ENCODE assay signal across 3 cellular contexts in the genomic region with DNA sequence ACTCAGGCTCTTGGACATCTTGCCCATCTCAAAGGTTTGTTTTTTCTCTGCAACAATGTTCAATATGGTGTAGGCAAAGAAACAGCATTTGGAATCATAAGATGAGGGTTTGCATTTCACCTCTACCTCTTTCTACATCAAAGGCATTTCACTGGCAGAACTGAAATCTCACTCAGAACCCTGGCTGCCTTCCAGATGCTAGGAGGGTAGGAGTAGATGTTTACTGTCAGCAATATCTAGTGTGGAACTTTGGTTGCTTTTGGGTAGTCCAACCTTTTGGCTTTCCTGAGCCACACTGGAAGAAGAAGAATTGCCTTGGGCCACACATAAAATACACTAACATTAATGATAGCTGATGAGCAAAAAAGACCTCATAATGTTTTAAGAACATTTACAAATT.
TF ChIP-seq lines count a peak whose summit lies in the region.

No MANE protein-coding gene starts in this region.

TF ChIP-seq in liver, 16 proteins besides CTCF, POLR2A, EP300 and RAD21 (continued from another document):
- TF ChIP-seq, protein P1, sequence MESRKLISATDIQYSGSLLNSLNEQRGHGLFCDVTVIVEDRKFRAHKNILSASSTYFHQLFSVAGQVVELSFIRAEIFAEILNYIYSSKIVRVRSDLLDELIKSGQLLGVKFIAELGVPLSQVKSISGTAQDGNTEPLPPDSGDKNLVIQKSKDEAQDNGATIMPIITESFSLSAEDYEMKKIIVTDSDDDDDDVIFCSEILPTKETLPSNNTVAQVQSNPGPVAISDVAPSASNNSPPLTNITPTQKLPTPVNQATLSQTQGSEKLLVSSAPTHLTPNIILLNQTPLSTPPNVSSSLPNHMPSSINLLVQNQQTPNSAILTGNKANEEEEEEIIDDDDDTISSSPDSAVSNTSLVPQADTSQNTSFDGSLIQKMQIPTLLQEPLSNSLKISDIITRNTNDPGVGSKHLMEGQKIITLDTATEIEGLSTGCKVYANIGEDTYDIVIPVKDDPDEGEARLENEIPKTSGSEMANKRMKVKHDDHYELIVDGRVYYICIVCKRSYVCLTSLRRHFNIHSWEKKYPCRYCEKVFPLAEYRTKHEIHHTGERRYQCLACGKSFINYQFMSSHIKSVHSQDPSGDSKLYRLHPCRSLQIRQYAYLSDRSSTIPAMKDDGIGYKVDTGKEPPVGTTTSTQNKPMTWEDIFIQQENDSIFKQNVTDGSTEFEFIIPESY (IDR thresholded peaks at IDR 0.05), result no peak
- peak; percentile 12 for TF ChIP-seq FOXA2 (IDR thresholded peaks at IDR 0.05)
- TF ChIP-seq NR2F2 (IDR thresholded peaks at IDR 0.05), result no peak
- TF ChIP-seq, protein P2, sequence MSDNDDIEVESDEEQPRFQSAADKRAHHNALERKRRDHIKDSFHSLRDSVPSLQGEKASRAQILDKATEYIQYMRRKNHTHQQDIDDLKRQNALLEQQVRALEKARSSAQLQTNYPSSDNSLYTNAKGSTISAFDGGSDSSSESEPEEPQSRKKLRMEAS (IDR thresholded peaks at IDR 0.05), result peak; percentile 12

TF ChIP-seq in HepG2, 621 proteins besides CTCF, POLR2A, EP300 and RAD21 (continued from another document):
- TF ChIP-seq, protein P3, sequence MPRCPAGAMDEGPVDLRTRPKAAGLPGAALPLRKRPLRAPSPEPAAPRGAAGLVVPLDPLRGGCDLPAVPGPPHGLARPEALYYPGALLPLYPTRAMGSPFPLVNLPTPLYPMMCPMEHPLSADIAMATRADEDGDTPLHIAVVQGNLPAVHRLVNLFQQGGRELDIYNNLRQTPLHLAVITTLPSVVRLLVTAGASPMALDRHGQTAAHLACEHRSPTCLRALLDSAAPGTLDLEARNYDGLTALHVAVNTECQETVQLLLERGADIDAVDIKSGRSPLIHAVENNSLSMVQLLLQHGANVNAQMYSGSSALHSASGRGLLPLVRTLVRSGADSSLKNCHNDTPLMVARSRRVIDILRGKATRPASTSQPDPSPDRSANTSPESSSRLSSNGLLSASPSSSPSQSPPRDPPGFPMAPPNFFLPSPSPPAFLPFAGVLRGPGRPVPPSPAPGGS (CRISPR knock-in tag; IDR thresholded peaks at IDR 0.05), result no peak
- TF ChIP-seq SMC3 (IDR thresholded peaks at IDR 0.05; ENCODE audit: low read length) (no peak), ZBTB21 (CRISPR knock-in tag; IDR thresholded peaks at IDR 0.05) (no peak), NBN (conservative IDR thresholded peaks at IDR 0.05) (no peak), KDM2A (CRISPR knock-in tag; IDR thresholded peaks at IDR 0.05; ENCODE audit: borderline replicate concordance, low read depth) (no peak)
- TF ChIP-seq, protein P4, sequence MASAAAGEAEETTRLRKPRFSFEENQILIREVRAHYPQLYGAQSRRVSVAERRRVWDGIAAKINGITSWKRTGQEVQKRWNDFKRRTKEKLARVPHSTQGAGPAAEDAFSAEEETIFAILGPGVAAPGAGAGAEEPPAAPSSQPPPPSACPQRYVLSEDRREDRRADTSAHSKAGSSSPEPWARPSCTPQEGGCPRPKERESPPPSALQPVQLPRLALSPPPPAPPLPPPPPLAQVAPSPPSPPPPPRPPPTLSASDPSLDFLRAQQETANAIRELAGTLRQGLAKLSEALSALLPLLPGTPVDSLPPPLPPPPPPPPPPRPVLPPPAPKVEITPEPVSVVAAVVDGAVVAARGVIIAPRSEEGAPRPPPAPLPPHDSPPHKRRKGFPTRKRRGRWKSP (CRISPR knock-in tag; IDR thresholded peaks at IDR 0.05), result no peak

TF ChIP-seq in WTC11, 78 proteins besides CTCF, POLR2A, EP300 and RAD21 (continued from another document):
- TF ChIP-seq, protein P5, sequence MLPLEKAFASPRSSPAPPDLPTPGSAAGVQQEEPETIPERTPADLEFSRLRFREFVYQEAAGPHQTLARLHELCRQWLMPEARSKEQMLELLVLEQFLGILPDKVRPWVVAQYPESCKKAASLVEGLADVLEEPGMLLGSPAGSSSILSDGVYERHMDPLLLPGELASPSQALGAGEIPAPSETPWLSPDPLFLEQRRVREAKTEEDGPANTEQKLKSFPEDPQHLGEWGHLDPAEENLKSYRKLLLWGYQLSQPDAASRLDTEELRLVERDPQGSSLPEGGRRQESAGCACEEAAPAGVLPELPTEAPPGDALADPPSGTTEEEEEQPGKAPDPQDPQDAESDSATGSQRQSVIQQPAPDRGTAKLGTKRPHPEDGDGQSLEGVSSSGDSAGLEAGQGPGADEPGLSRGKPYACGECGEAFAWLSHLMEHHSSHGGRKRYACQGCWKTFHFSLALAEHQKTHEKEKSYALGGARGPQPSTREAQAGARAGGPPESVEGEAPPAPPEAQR (CRISPR knock-in tag; IDR thresholded peaks at IDR 0.05), result no peak
- TF ChIP-seq ZNF263 (CRISPR knock-in tag; IDR thresholded peaks at IDR 0.05; ENCODE audit: low read depth) (no peak), GTF2I (CRISPR knock-in tag; conservative IDR thresholded peaks at IDR 0.05) (no peak)
